In the genomic region with DNA sequence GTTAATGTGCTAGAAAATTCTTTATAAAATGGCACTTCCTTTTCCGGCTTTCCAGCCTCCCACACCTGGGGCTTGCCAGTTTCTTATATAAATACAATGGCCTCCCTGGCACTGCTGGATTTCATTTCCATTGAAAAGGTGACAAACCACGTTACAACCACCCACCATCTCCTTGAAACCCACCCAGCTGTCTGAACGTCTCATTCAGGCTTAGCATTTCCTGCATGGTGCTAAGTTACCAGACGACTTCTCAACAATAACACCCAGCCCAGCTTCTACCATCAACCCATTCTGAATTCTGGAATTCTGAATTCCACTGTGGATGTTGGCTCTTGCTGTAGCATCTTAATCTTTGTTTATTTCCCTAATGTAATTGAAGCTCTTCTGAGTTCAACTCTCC, we compare ENCODE assay signal across 1 cellular context.
TF ChIP-seq lines count a peak whose summit lies in the region.

No MANE protein-coding gene starts in this region.

TF ChIP-seq in IMR-90, 13 proteins besides CTCF, POLR2A, EP300 and RAD21 (continued from another document):
- TF ChIP-seq FOS (IDR thresholded peaks at IDR 0.05; ENCODE audit: low read depth, low read length) (no peak), BHLHE40 (IDR thresholded peaks at IDR 0.05; ENCODE audit: low read depth, low read length) (no peak), MXI1 (IDR thresholded peaks at IDR 0.05; ENCODE audit: borderline replicate concordance, low read depth, low read length) (no peak), MAZ (IDR thresholded peaks at IDR 0.05; ENCODE audit: borderline replicate concordance, low read depth, low read length) (no peak), NFE2L2 (IDR thresholded peaks at IDR 0.05; ENCODE audit: low read depth, low read length) (no peak), RCOR1 (IDR thresholded peaks at IDR 0.05; ENCODE audit: insufficient replicate concordance, low read length) (no peak)
